ENCODE assay signal across 13 cellular contexts in the genomic region with DNA sequence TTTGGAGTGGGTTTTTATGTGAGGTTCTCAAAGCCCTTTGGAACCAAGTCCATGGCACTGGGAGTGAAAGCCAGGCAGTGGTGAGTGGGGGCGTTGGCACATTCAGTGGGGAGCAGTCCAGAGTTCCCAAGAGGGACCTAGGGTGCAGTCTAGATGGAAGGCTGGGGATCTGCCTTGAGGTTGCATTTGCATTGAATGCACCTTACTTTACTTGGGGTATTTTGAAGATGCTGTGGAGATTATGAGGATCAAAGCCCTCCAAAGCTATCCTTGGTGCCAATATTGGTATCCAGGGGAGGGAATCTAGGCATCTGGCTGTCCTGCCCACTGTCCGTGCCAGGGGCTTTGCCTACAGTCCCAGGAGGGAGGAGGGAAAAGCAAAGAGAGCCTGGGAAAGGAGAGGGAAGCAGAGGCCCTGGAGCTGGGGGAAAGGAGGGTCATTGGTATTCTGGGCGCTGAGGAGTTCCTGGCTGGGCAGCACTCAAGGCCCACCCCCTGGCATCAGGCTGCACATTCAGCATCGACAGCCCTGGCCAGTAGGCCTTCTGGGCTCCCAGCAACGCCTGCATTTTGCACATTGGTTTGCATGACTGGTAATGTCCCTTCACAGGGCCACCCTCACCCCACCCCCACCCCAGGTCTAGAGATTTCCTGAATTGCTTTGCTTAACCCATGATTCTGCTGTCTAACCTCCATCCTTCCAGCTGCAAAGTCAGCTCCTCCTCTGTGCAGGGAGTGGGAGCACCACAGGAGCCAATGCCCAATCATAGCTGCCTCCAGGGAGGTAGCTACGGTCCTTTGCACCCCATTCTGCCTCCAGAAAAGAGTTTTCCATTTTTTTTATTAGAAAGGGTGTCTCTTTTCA. TPM values are rescaled to one million over a fixed set of nuclear protein-coding genes. Genes with fewer than 3 reads are reported as not detected.
DNase-seq lines count a peak whose midpoint lies in the region; ATAC-seq and TF ChIP-seq lines count a peak whose summit lies in the region.
"Had no signal": no experiment of that assay in that cellular context is flagged by ENCODE, and none has a peak within 500 bp of the region (broad histone marks: within the 10 kb centered on the region; RNA-seq: fewer than 3 reads in every experiment).

No MANE protein-coding gene starts in this region.

- H3K4me3 ChIP-seq in CD4-positive, CD25-positive, alpha-beta regulatory T cell (ENCODE audit: low read depth, low read length) = peak overlapping the region; percentile 26
- peak overlapping the region; percentile 29 for H3K4me3 ChIP-seq in NT2/D1 (ENCODE audit: insufficient read length, low read depth)
- H3K4me3 ChIP-seq in osteoblast (ENCODE audit: insufficient read depth, low read length) = no peak overlapping the region
- H3K4me3 ChIP-seq: body of pancreas, MG63 had no signal

- peak overlapping the region; percentile 47 for H3K9ac ChIP-seq in NT2/D1 (ENCODE audit: insufficient read length, low read depth)

- no peaks in the 10 kb centered on the region for H3K9me3 ChIP-seq in CD4-positive, CD25-positive, alpha-beta regulatory T cell (ENCODE audit: control insufficient read depth in 2 of 2, low read length in 2 of 2)
- H3K9me3 ChIP-seq in NT2/D1 (ENCODE audit: insufficient read depth, low read length) (no peaks in the 10 kb centered on the region), osteoblast (ENCODE audit: low read depth, low read length) (no peaks in the 10 kb centered on the region)
- H3K9me3 ChIP-seq: body of pancreas, MG63, transverse colon had no signal

- no peaks in the 10 kb centered on the region for H3K79me2 ChIP-seq in osteoblast (ENCODE audit: insufficient read depth, low read length)

- no peak overlapping the region for H3K4me2 ChIP-seq in osteoblast (ENCODE audit: insufficient read depth, low read length)

- H3K4me1 ChIP-seq in CD4-positive, CD25-positive, alpha-beta regulatory T cell (ENCODE audit: control insufficient read depth, insufficient read depth, low read length, poor library complexity, severe bottlenecking) = peaks cover 21% of the 10 kb centered on the region
- peaks cover 23% of the 10 kb centered on the region for H3K4me1 ChIP-seq in NT2/D1 (ENCODE audit: insufficient read depth, insufficient read length)
- no peaks in the 10 kb centered on the region for H3K4me1 ChIP-seq in osteoblast (ENCODE audit: insufficient read depth, low read length)

- H3K36me3 ChIP-seq in CD4-positive, CD25-positive, alpha-beta regulatory T cell (ENCODE audit: control insufficient read depth, insufficient read depth, low read length) = no peaks in the 10 kb centered on the region
- H3K36me3 ChIP-seq in NT2/D1 (ENCODE audit: insufficient read depth, insufficient read length, low read length) = no peaks in the 10 kb centered on the region
- H3K36me3 ChIP-seq in osteoblast (ENCODE audit: insufficient read depth, low read length) = no peaks in the 10 kb centered on the region
- H3K36me3 ChIP-seq: MG63, transverse colon had no signal

- intact Hi-C loops in head of caudate nucleus (cut with DNase I) = no loop called here

- in situ Hi-C loops in G401 (cut with HindIII; ENCODE audit: low sequenced_read_pairs) = no loop called here

- no peak for TF ChIP-seq CTCF in osteoblast (IDR thresholded peaks at IDR 0.05; ENCODE audit: extremely low read depth, low read depth, low read length)

- no peak overlapping the region for H3K27ac Mint-ChIP-seq in CD4-positive, CD25-positive, alpha-beta regulatory T cell

- H3K4me1 Mint-ChIP-seq in CD4-positive, CD25-positive, alpha-beta regulatory T cell = peaks cover 0 to 28% (median 16%) of the 10 kb centered on the region in 4 donors

- ATAC-seq in CD4-positive, CD25-positive, alpha-beta regulatory T cell (ENCODE audit: low read depth in 2 of 2) = no peak
- no peak for ATAC-seq in GM21381 (IDR thresholded peaks at IDR 0.05; ENCODE audit: unreplicated experiment)

- no peak overlapping the region for H3K27ac ChIP-seq in CD4-positive, CD25-positive, alpha-beta regulatory T cell (ENCODE audit: insufficient read depth, low read length, poor library complexity, severe bottlenecking)
- H3K27ac ChIP-seq in osteoblast (ENCODE audit: low read depth, low read length) = no peak overlapping the region
- H3K27ac ChIP-seq: body of pancreas, transverse colon had no signal

- no peak for DNase-seq in CD4-positive, CD25-positive, alpha-beta regulatory T cell
- DNase-seq in NT2/D1 (ENCODE audit: low read depth, low spot score) = no peak
- peak in 38 of 42 donors; percentile 45 to 91 (median 69) for DNase-seq in head of caudate nucleus
- peak; percentile 60 for DNase-seq in osteoblast (ENCODE audit: insufficient read length, low spot score, missing footprints)
- no peak for DNase-seq in cerebellum (ENCODE audit: low spot score)
- no peak for DNase-seq in G401 (ENCODE audit: low spot score)
- DNase-seq in HT-29 (ENCODE audit: low spot score) = no peak
- DNase-seq: activated CD8-positive, alpha-beta memory T cell treated with anti-CD3 and anti-CD28 coated beads for 24 hours; body of pancreas; DMS79; transverse colon had no signal

- H3K27me3 Mint-ChIP-seq in CD4-positive, CD25-positive, alpha-beta regulatory T cell = peaks cover 81% of the 10 kb centered on the region

- peak overlapping the region in 2 of 4 donors; percentile 26 to 77 for H3K4me3 Mint-ChIP-seq in CD4-positive, CD25-positive, alpha-beta regulatory T cell

- peaks cover 0 to 1% (median 0%) of the 10 kb centered on the region in 7 donors for H3K9me3 Mint-ChIP-seq in CD4-positive, CD25-positive, alpha-beta regulatory T cell

- no peaks in the 10 kb centered on the region for H4K20me1 ChIP-seq in osteoblast (ENCODE audit: insufficient read depth, low read length)

- H2AFZ ChIP-seq in osteoblast (ENCODE audit: low read length) = no peak overlapping the region

- H3K36me3 Mint-ChIP-seq in CD4-positive, CD25-positive, alpha-beta regulatory T cell = peaks cover 4% of the 10 kb centered on the region

- H3K27me3 ChIP-seq in CD4-positive, CD25-positive, alpha-beta regulatory T cell (ENCODE audit: control insufficient read depth, insufficient read depth, low read length) = peaks cover 44% of the 10 kb centered on the region
- H3K27me3 ChIP-seq in NT2/D1 (ENCODE audit: insufficient read depth, insufficient read length) (peaks cover 64% of the 10 kb centered on the region), osteoblast (ENCODE audit: insufficient read depth, low read length) (peaks cover 96% of the 10 kb centered on the region)

RNA-seq across cellular contexts. Expression of a gene that starts 0.8 kb away (rescaled TPM):
- total RNA-seq in CD4-positive, CD25-positive, alpha-beta regulatory T cell = not detected
- polyA plus RNA-seq in CD4-positive, CD25-positive, alpha-beta regulatory T cell = not detected
- total RNA-seq in osteoblast (not detected in 2 replicates), cerebellum (106 TPM)
- total RNA-seq in G401 (2014; rRNA removed; shearing (Covaris generic)) = 23.9 and 30.9 TPM in 2 replicates
- not detected in 2 replicates for total RNA-seq in HT-29 (2014; rRNA removed; shearing (Covaris generic))

RNA-seq across cellular contexts. Expression of a gene that starts 21.9 kb away (rescaled TPM):
- not detected for total RNA-seq in CD4-positive, CD25-positive, alpha-beta regulatory T cell
- polyA plus RNA-seq in CD4-positive, CD25-positive, alpha-beta regulatory T cell = not detected
- total RNA-seq in osteoblast (not detected in 2 replicates), cerebellum (1.3 TPM)
- 0.25 and 0.44 TPM in 2 replicates for total RNA-seq in G401 (2014; rRNA removed; shearing (Covaris generic))
- total RNA-seq in HT-29 (2014; rRNA removed; shearing (Covaris generic)) = 0.10 TPM in 1 of 2 replicates, not detected in the other
- total RNA-seq: body of pancreas had no signal

RNA-seq across cellular contexts. Expression of a gene that starts 36.1 kb away (rescaled TPM):
- 0.10 TPM for total RNA-seq in CD4-positive, CD25-positive, alpha-beta regulatory T cell
- polyA plus RNA-seq in CD4-positive, CD25-positive, alpha-beta regulatory T cell = not detected
- total RNA-seq in osteoblast = 0.36 and 1.5 TPM in 2 replicates
- 45.5 TPM for total RNA-seq in cerebellum
- 170 and 183 TPM in 2 replicates for total RNA-seq in G401 (2014; rRNA removed; shearing (Covaris generic))
- 0.31 and 0.44 TPM in 2 replicates for total RNA-seq in HT-29 (2014; rRNA removed; shearing (Covaris generic))

RNA-seq across cellular contexts. Expression of a gene that starts 39.8 kb away (rescaled TPM):
- total RNA-seq in CD4-positive, CD25-positive, alpha-beta regulatory T cell = 27.5 TPM
- 10 to 100 TPM; 20.2 to 34.6 (median 27.6) TPM for polyA plus RNA-seq in CD4-positive, CD25-positive, alpha-beta regulatory T cell
- total RNA-seq in osteoblast = 8.0 and 11.2 TPM in 2 replicates
- total RNA-seq in cerebellum = 10.1 TPM
- 13.7 and 25.4 TPM in 2 replicates for total RNA-seq in G401 (2014; rRNA removed; shearing (Covaris generic))
- total RNA-seq in HT-29 (2014; rRNA removed; shearing (Covaris generic)) = 19.4 and 28.8 TPM in 2 replicates

RNA-seq across cellular contexts. Expression of a gene that starts 49.5 kb away (rescaled TPM):
- total RNA-seq in CD4-positive, CD25-positive, alpha-beta regulatory T cell = 29.2 TPM
- 100 to 1,000 TPM in 1 of 4 donors, 10 to 100 TPM in 3; 87.3 to 102 (median 92.2) TPM for polyA plus RNA-seq in CD4-positive, CD25-positive, alpha-beta regulatory T cell
- total RNA-seq in osteoblast (54.8 and 63.7 TPM in 2 replicates), cerebellum (28.3 TPM)
- total RNA-seq in G401 (2014; rRNA removed; shearing (Covaris generic)) = 103 and 112 TPM in 2 replicates
- 206 and 220 TPM in 2 replicates for total RNA-seq in HT-29 (2014; rRNA removed; shearing (Covaris generic))

Comparison
In these comparisons a context has a peak if more than half of its experiments do, and no peak if none do; other contexts are left out.
1. DNase-seq: peak in head of caudate nucleus (38 of 42) and osteoblast (single experiment); none in CD4-positive, CD25-positive, alpha-beta regulatory T cell (0 of 3), NT2/D1 (single experiment), cerebellum (single experiment), G401 (single experiment) and HT-29 (single experiment).
2. RNA of a gene that starts 0.8 kb away (total RNA-seq): 106 TPM in cerebellum (single experiment) and 23.9 to 30.9 TPM in G401; not detected in CD4-positive, CD25-positive, alpha-beta regulatory T cell (single experiment), not detected in osteoblast and not detected in HT-29; every median in the first group is over 10 times any median in the second.
3. RNA of a gene that starts 36.1 kb away (total RNA-seq): 170 to 183 TPM in G401 and 45.5 TPM in cerebellum (single experiment); 0.36 to 1.5 TPM in osteoblast, 0.31 to 0.44 TPM in HT-29 and 0.10 TPM in CD4-positive, CD25-positive, alpha-beta regulatory T cell (single experiment); every median in the first group is over 10 times any median in the second.